In the genomic region with DNA sequence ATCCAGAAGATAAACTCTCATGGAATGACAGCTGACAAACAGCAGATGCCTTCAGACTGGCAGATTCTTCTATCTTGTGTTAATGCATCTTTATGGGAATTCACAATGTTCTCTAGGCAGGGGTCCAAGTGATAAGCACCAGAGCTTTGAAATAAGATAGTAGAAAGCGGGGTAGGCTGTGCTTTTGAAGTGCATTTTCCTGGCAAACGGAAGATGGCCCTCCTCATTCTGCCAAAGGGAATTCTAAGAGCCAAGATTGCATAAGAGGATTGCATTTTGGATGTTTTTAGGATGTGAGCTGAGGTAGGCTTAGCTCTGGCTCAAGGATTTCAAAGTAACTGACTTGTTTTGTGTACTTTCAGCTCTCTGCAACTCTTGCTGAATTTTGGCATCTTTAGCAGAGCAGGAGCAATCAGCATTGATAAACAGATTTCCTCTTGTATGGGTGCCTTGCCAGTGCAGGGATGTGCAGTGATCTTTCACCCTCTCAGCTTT, we compare ENCODE assay signal across 12 cellular contexts.
DNase-seq lines count a peak whose midpoint lies in the region; ATAC-seq, FAIRE-seq and TF ChIP-seq lines count a peak whose summit lies in the region.
"Had no signal": no experiment of that assay in that cellular context is flagged by ENCODE, and none has a peak within 500 bp of the region (broad histone marks: within the 10 kb centered on the region; RNA-seq: fewer than 3 reads in every experiment).

No MANE protein-coding gene starts in this region.

- DNase-seq in GM12891 (ENCODE audit: insufficient read length, low spot score) (no peak), amniotic epithelial cell (ENCODE audit: low read depth) (peak; percentile 95), right atrium auricular region (ENCODE audit: low spot score) (no peak), stomach (no peak), NCI-H2081 (lab: John Stamatoyannopoulos, UW) (no peak), glutamatergic neuron (no peak)
- no peak for DNase-seq in stimulated activated CD8-positive, alpha-beta memory T cell treated with anti-CD3 and anti-CD28 coated beads, Interleukin-4, amount 100 ng/mL, for 48 hours
- DNase-seq: Caco-2; NCI-H2171 treated with DMSO at 0.1 percent for 48 hours; stimulated activated CD4-positive, alpha-beta T cell treated with anti-CD3 and anti-CD28 coated beads, Interleukin-15, amount 100 ng/mL, for 24 hours; stimulated activated naive CD8-positive, alpha-beta T cell treated with anti-CD3 and anti-CD28 coated beads, Interleukin-15, Interleukin-2, amounts not matched to agents 100 U/mL and 50 U/mL, for 24 hours had no signal

- 51 to 67% (median 62%) methylated on average over 2 of the region's 2 CpGs for WGBS in stomach, 5 donors

- no peak for TF ChIP-seq EP300 in stomach (IDR thresholded peaks at IDR 0.05)

- no peaks in the 10 kb centered on the region for H3K4me1 Mint-ChIP-seq in glutamatergic neuron (ENCODE audit: low read depth, unreplicated experiment)

- no peaks in the 10 kb centered on the region for H3K36me3 Mint-ChIP-seq in glutamatergic neuron (ENCODE audit: unreplicated experiment)

- no peaks in the 10 kb centered on the region for H3K27me3 ChIP-seq in right atrium auricular region
- no peaks in the 10 kb centered on the region for H3K27me3 ChIP-seq in stomach

- peak; percentile 20 for FAIRE-seq in GM12891 (lab: Jason Lieb, UNC)

- no peak for ATAC-seq in GM21447 (IDR thresholded peaks at IDR 0.05; ENCODE audit: unreplicated experiment)
- ATAC-seq: stimulated activated naive CD8-positive, alpha-beta T cell treated with anti-CD3 and anti-CD28 coated beads, Interleukin-15, Interleukin-2, amounts not matched to agents 100 U/mL and 50 U/mL, for 24 hours had no signal

- H3K27ac ChIP-seq in right atrium auricular region (peak overlapping the region; percentile 55 to 62), stomach (peak overlapping the region in 3 of 5 donors; percentile 11 to 50 (median 30))

- no peak overlapping the region for H3K27ac Mint-ChIP-seq in glutamatergic neuron (ENCODE audit: unreplicated experiment)

- intact Hi-C loops in stomach (cut with DNase I; ENCODE audit: low total_unique reads): no loop called here

- H3K9me3 Mint-ChIP-seq in glutamatergic neuron (ENCODE audit: unreplicated experiment): no peaks in the 10 kb centered on the region

- H3K36me3 ChIP-seq in right atrium auricular region: no peaks in the 10 kb centered on the region
- no peaks in the 10 kb centered on the region for H3K36me3 ChIP-seq in stomach

- no peaks in the 10 kb centered on the region for H3K9me3 ChIP-seq in right atrium auricular region
- no peaks in the 10 kb centered on the region for H3K9me3 ChIP-seq in stomach
- H3K9me3 ChIP-seq: Caco-2 had no signal

- no peak overlapping the region for H3K4me3 Mint-ChIP-seq in glutamatergic neuron (ENCODE audit: unreplicated experiment)

- TF ChIP-seq POLR2A in GM12891 (IDR thresholded peaks at IDR 0.05; ENCODE audit: low read depth, low read length): no peak
- TF ChIP-seq POLR2A in stomach (IDR thresholded peaks at IDR 0.05): no peak

- H3K4me1 ChIP-seq in right atrium auricular region (peaks cover 0 to 50% of the 10 kb centered on the region in 2 donors), stomach (peaks cover 0 to 31% (median 16%) of the 10 kb centered on the region in 4 donors)
- H3K4me1 ChIP-seq: Caco-2 had no signal

- no peak for TF ChIP-seq CTCF in right atrium auricular region (IDR thresholded peaks at IDR 0.05)
- TF ChIP-seq CTCF in stomach (IDR thresholded peaks at IDR 0.05): no peak
- TF ChIP-seq CTCF in glutamatergic neuron (IDR thresholded peaks at IDR 0.05; ENCODE audit: partially characterized antibody, unreplicated experiment): no peak

- H3K4me3 ChIP-seq in right atrium auricular region: no peak overlapping the region
- H3K4me3 ChIP-seq in stomach: no peak overlapping the region

- H3K27me3 Mint-ChIP-seq in glutamatergic neuron (ENCODE audit: unreplicated experiment): no peaks in the 10 kb centered on the region

TF ChIP-seq in GM12891, 5 proteins besides CTCF, POLR2A, EP300 and RAD21:
- TF ChIP-seq SPI1 (IDR thresholded peaks at IDR 0.05; ENCODE audit: low read depth, low read length) (no peak), PAX5 (IDR thresholded peaks at IDR 0.05; ENCODE audit: insufficient read depth, low read length, severe bottlenecking) (no peak)
